Comparison of ENCODE assay signal across 8 cellular contexts in the genomic region with DNA sequence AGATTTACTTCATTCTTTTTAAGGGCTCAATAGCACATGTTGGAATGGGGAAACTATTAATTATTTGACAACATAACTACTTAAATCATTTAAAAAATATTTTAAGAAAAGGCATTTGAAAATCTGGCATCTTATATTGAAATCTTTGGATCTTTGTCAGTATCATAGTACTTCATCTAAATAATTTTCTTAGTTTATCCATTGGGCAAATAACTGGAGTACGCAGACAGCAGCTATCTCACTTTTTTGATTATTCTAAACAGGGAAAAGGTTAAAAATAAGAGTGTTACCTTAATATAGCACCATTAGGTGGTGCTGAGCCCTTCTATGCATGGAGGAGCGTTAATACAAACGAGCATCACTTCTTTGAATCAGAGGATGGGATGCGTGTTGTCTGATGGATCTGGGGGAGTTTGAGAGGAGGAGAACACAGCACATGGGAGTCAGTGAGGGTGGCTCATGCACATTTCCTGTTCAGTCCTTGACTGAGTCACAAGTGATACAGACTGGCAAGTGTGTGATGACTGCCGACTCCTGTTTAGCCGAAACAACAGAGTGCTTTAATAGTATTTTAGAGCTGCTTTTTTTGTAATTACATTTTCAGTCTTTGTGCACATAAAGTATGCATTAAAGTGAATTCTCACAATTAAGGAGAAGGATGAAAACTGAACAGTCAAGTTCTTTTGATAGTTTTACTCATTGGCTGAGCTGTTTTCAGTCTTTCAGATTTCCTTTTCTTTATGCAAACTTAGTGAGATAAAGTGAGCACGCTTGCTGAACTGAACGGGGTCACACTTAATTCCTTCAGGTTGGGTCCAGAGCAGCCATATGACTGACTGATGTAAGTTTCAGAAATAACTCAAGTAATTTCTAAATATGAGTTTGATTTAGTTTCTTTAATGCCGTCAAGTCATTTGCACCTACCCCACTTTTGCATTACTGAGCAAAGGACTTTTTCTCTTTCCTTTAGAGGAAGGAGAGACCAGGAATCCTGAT.
A peak's percentile ranks its signal among the peaks of the same experiment; 100 is the strongest.
DNase-seq lines count a peak whose midpoint lies in the region; ATAC-seq and TF ChIP-seq lines count a peak whose summit lies in the region.

No MANE protein-coding gene starts in this region.

- in situ Hi-C loops in GM13976 (cut with MboI; ENCODE audit: low sequenced_read_pairs, unreplicated experiment): no loop called here

- H3K9me3 ChIP-seq in Peyer's patch (no peaks in the 10 kb centered on the region), aorta (ENCODE audit: control insufficient read depth, low read length) (no peaks in the 10 kb centered on the region)

- intact Hi-C loops in activated naive CD4-positive, alpha-beta T cell treated with anti-CD3 and anti-CD28 coated beads for 36 hours (cut with micrococcal nuclease): loop anchor here (1.0 to 2.0 kb wide), 9 partner anchors 23 to 427 kb away; no protein-coding TSS in a partner anchor
- intact Hi-C loops in aorta (cut with DNase I): no loop called here

- H3K9me3 Mint-ChIP-seq in activated naive CD4-positive, alpha-beta T cell treated with anti-CD3 and anti-CD28 coated beads for 36 hours: no peaks in the 10 kb centered on the region
- H3K9me3 Mint-ChIP-seq in immature natural killer cell: no peaks in the 10 kb centered on the region

- H3K4me3 Mint-ChIP-seq in activated naive CD4-positive, alpha-beta T cell treated with anti-CD3 and anti-CD28 coated beads for 36 hours: peak overlapping the region; percentile 57
- peak overlapping the region in 2 of 5 donors; percentile 24 to 56 for H3K4me3 Mint-ChIP-seq in immature natural killer cell

- no peak for TF ChIP-seq POLR2A in Peyer's patch (IDR thresholded peaks at IDR 0.05)

- H3K4me1 ChIP-seq in Peyer's patch (no peaks in the 10 kb centered on the region), aorta (ENCODE audit: control insufficient read depth in 1 of 2, insufficient read depth in 2 of 2, low read length in 2 of 2) (no peaks in the 10 kb centered on the region)

- H3K36me3 ChIP-seq in Peyer's patch (no peaks in the 10 kb centered on the region), aorta (ENCODE audit: control insufficient read depth in 1 of 2, insufficient read depth in 2 of 2, low read length in 1 of 2) (no peaks in the 10 kb centered on the region)

- TF ChIP-seq CTCF in GM13976 (IDR thresholded peaks at IDR 0.05; ENCODE audit: borderline replicate concordance, control extremely low read depth, extremely low read depth, insufficient read depth, missing control alignments) (no peak), Peyer's patch (IDR thresholded peaks at IDR 0.05) (no peak)

- no peak overlapping the region for H3K27ac ChIP-seq in Peyer's patch
- H3K27ac ChIP-seq in aorta (ENCODE audit: low read depth in 1 of 2, low read length in 2 of 2): no peak overlapping the region

- H3K4me1 Mint-ChIP-seq in activated naive CD4-positive, alpha-beta T cell treated with anti-CD3 and anti-CD28 coated beads for 36 hours (ENCODE audit: low read depth): peaks cover 49% of the 10 kb centered on the region
- H3K4me1 Mint-ChIP-seq in immature natural killer cell: peaks cover 29 to 40% of the 10 kb centered on the region in 2 donors

- CTCF ChIA-PET in activated naive CD4-positive, alpha-beta T cell treated with anti-CD3 and anti-CD28 coated beads for 36 hours (lab: Charles Lee): interaction anchor here (0.6 to 1.4 kb wide), 5 partner anchors 39 to 91 kb away, joined by 3 to 4 read pairs (median 4); no protein-coding TSS in a partner anchor

- H3K27ac Mint-ChIP-seq in activated naive CD4-positive, alpha-beta T cell treated with anti-CD3 and anti-CD28 coated beads for 36 hours: peak overlapping the region; percentile 95
- peak overlapping the region in 5 of 6 donors; percentile 1 to 32 (median 15) for H3K27ac Mint-ChIP-seq in immature natural killer cell

- 46 to 47% methylated on average over 9 of the region's 9 CpGs for WGBS in aorta, 2 donors

- DNase-seq in GM13976 (ENCODE audit: low spot score) (peak; percentile 73), Peyer's patch (peak in 2 of 3 donors; percentile 27 to 55), immature natural killer cell (peak in 1 of 3 donors; percentile 7), NCI-H1436 treated with DMSO at 0.1 percent for 48 hours (lab: John Stamatoyannopoulos, UW) (no peak), aorta (no peak)
- DNase-seq in activated naive CD4-positive, alpha-beta T cell treated with anti-CD3 and anti-CD28 coated beads for 36 hours: peak; percentile 85
- peak; percentile 25 for DNase-seq in stimulated activated CD8-positive, alpha-beta memory T cell treated with anti-CD3 and anti-CD28 coated beads, Interleukin-12 subunit alpha, Interleukin-12 subunit beta, amount 100 ng/mL, for 24 hours (ENCODE audit: extremely low read depth)

- no peak overlapping the region for H3K4me3 ChIP-seq in Peyer's patch
- H3K4me3 ChIP-seq in aorta (ENCODE audit: low read length in 2 of 2): no peak overlapping the region

- no peaks in the 10 kb centered on the region for H3K27me3 ChIP-seq in Peyer's patch
- no peaks in the 10 kb centered on the region for H3K27me3 ChIP-seq in aorta (ENCODE audit: control insufficient read depth in 1 of 2, insufficient read depth in 2 of 2, low read length in 1 of 2)

- peaks cover 2% of the 10 kb centered on the region for H3K36me3 Mint-ChIP-seq in activated naive CD4-positive, alpha-beta T cell treated with anti-CD3 and anti-CD28 coated beads for 36 hours (ENCODE audit: low read depth)
- H3K36me3 Mint-ChIP-seq in immature natural killer cell: no peaks in the 10 kb centered on the region

- peak; percentile 56 for ATAC-seq in HG02763 (IDR thresholded peaks at IDR 0.05; ENCODE audit: unreplicated experiment)
- ATAC-seq in aorta (ENCODE audit: low FRiP score): no peak

- H3K27me3 Mint-ChIP-seq in activated naive CD4-positive, alpha-beta T cell treated with anti-CD3 and anti-CD28 coated beads for 36 hours (ENCODE audit: low read depth): no peaks in the 10 kb centered on the region
- H3K27me3 Mint-ChIP-seq in immature natural killer cell (ENCODE audit: low read depth in 3 of 3): no peaks in the 10 kb centered on the region

Comparison
In these comparisons a context has a peak if more than half of its experiments do, and no peak if none do; other contexts are left out.
1. DNase-seq: peak in GM13976 (single experiment), Peyer's patch (2 of 3), activated naive CD4-positive, alpha-beta T cell treated with anti-CD3 and anti-CD28 coated beads for 36 hours (single experiment) and stimulated activated CD8-positive, alpha-beta memory T cell treated with anti-CD3 and anti-CD28 coated beads, Interleukin-12 subunit alpha, Interleukin-12 subunit beta, amount 100 ng/mL, for 24 hours (single experiment); none in NCI-H1436 treated with DMSO at 0.1 percent for 48 hours (single experiment) and aorta (0 of 2).